Comparison of ENCODE assay signal across 8 cellular contexts in genomic region chr5:134003957-134004625, GRCh38. TPM values are rescaled to one million over a fixed set of nuclear protein-coding genes. Genes with fewer than 3 reads are reported as not detected.
DNase-seq lines count a peak whose midpoint lies in the region; ATAC-seq and FAIRE-seq lines count a peak whose summit lies in the region.

No MANE protein-coding gene starts in this region.

- H3K9ac ChIP-seq in BLaER1: peak overlapping the region; percentile 96

- ATAC-seq in HG03354 (IDR thresholded peaks at IDR 0.05; ENCODE audit: poor library complexity, severe bottlenecking, unreplicated experiment): peak; percentile 47
- peak; percentile 43 for ATAC-seq in left colon

- peak; percentile 56 for DNase-seq in GM19239 (ENCODE audit: insufficient read length, low spot score)
- DNase-seq in UCSD-AML1 (lab: John Stamatoyannopoulos, UW; ENCODE audit: unreplicated experiment): peak; percentile 76
- DNase-seq in cerebellar cortex (ENCODE audit: low spot score): peak; percentile 35
- DNase-seq in left colon: peak; percentile 55 to 76
- DNase-seq in stimulated activated CD4-positive, alpha-beta T cell treated with anti-CD3 and anti-CD28 coated beads, Interleukin-2, amount 100 ng/mL, for 4 hours (ENCODE audit: low read depth): peak; percentile 37
- DNase-seq in OCI-M2 (lab: John Stamatoyannopoulos, UW; ENCODE audit: unreplicated experiment): no peak

- intact Hi-C loops in left colon (cut with DNase I, micrococcal nuclease): no loop called here

- H3K27ac ChIP-seq in BLaER1: peak overlapping the region; percentile 100

- H3K4me2 ChIP-seq in BLaER1: peak overlapping the region; percentile 95

- peaks cover 49% of the 10 kb centered on the region for H4K20me1 ChIP-seq in BLaER1

- H3K9me3 ChIP-seq in BLaER1: no peaks in the 10 kb centered on the region

- peaks cover 36% of the 10 kb centered on the region for H3K36me3 ChIP-seq in BLaER1

- peak overlapping the region; percentile 94 for H3K4me3 ChIP-seq in BLaER1

- no peaks in the 10 kb centered on the region for H3K27me3 ChIP-seq in BLaER1

- no peak for FAIRE-seq in GM19239 (lab: Jason Lieb, UNC)

- peaks cover 58% of the 10 kb centered on the region for H3K4me1 ChIP-seq in BLaER1

RNA-seq across cellular contexts. Expression of gene VDAC1, which starts 0.7 kb away (rescaled TPM):
- total RNA-seq in left colon: 100 to 1,000 TPM; 229 to 263 TPM

RNA-seq across cellular contexts. Expression of gene C5orf15, which starts 35.7 kb away (rescaled TPM):
- total RNA-seq in left colon: 10 to 100 TPM; 29.3 to 30.6 TPM
